1 cellular context compared by ENCODE assay signal in genomic region chr1:202857136-202857610, GRCh38.
A peak's percentile ranks its signal among the peaks of the same experiment; 100 is the strongest.
TF ChIP-seq lines count a peak whose summit lies in the region.

No MANE protein-coding gene starts in this region.

TF ChIP-seq in HepG2, 621 proteins besides CTCF, POLR2A, EP300 and RAD21 (continued from another document and continues in another):
- no peak for TF ChIP-seq ZBTB40 (IDR thresholded peaks at IDR 0.05)
- no peak for TF ChIP-seq ZBTB40 (CRISPR knock-in tag; IDR thresholded peaks at IDR 0.05)
- no peak for TF ChIP-seq JARID2 (CRISPR knock-in tag; IDR thresholded peaks at IDR 0.05; ENCODE audit: insufficient replicate concordance)
- TF ChIP-seq ZEB1 (IDR thresholded peaks at IDR 0.05; ENCODE audit: insufficient replicate concordance, low read depth) = no peak
- no peak for TF ChIP-seq ZNF20 (CRISPR knock-in tag; IDR thresholded peaks at IDR 0.05)
- no peak for TF ChIP-seq ZNF296 (CRISPR knock-in tag; conservative IDR thresholded peaks at IDR 0.05)
- no peak for TF ChIP-seq FIP1L1 (IDR thresholded peaks at IDR 0.05; ENCODE audit: borderline replicate concordance, insufficient read depth, low read depth, low read length)
- TF ChIP-seq SRY (CRISPR knock-in tag; IDR thresholded peaks at IDR 0.05) = no peak
- TF ChIP-seq LBX2 (CRISPR knock-in tag; IDR thresholded peaks at IDR 0.05; ENCODE audit: borderline replicate concordance) = no peak
- TF ChIP-seq SOX6 (IDR thresholded peaks at IDR 0.05) = no peak
- TF ChIP-seq SOX6 (CRISPR knock-in tag; IDR thresholded peaks at IDR 0.05) = no peak
- TF ChIP-seq, protein P1, sequence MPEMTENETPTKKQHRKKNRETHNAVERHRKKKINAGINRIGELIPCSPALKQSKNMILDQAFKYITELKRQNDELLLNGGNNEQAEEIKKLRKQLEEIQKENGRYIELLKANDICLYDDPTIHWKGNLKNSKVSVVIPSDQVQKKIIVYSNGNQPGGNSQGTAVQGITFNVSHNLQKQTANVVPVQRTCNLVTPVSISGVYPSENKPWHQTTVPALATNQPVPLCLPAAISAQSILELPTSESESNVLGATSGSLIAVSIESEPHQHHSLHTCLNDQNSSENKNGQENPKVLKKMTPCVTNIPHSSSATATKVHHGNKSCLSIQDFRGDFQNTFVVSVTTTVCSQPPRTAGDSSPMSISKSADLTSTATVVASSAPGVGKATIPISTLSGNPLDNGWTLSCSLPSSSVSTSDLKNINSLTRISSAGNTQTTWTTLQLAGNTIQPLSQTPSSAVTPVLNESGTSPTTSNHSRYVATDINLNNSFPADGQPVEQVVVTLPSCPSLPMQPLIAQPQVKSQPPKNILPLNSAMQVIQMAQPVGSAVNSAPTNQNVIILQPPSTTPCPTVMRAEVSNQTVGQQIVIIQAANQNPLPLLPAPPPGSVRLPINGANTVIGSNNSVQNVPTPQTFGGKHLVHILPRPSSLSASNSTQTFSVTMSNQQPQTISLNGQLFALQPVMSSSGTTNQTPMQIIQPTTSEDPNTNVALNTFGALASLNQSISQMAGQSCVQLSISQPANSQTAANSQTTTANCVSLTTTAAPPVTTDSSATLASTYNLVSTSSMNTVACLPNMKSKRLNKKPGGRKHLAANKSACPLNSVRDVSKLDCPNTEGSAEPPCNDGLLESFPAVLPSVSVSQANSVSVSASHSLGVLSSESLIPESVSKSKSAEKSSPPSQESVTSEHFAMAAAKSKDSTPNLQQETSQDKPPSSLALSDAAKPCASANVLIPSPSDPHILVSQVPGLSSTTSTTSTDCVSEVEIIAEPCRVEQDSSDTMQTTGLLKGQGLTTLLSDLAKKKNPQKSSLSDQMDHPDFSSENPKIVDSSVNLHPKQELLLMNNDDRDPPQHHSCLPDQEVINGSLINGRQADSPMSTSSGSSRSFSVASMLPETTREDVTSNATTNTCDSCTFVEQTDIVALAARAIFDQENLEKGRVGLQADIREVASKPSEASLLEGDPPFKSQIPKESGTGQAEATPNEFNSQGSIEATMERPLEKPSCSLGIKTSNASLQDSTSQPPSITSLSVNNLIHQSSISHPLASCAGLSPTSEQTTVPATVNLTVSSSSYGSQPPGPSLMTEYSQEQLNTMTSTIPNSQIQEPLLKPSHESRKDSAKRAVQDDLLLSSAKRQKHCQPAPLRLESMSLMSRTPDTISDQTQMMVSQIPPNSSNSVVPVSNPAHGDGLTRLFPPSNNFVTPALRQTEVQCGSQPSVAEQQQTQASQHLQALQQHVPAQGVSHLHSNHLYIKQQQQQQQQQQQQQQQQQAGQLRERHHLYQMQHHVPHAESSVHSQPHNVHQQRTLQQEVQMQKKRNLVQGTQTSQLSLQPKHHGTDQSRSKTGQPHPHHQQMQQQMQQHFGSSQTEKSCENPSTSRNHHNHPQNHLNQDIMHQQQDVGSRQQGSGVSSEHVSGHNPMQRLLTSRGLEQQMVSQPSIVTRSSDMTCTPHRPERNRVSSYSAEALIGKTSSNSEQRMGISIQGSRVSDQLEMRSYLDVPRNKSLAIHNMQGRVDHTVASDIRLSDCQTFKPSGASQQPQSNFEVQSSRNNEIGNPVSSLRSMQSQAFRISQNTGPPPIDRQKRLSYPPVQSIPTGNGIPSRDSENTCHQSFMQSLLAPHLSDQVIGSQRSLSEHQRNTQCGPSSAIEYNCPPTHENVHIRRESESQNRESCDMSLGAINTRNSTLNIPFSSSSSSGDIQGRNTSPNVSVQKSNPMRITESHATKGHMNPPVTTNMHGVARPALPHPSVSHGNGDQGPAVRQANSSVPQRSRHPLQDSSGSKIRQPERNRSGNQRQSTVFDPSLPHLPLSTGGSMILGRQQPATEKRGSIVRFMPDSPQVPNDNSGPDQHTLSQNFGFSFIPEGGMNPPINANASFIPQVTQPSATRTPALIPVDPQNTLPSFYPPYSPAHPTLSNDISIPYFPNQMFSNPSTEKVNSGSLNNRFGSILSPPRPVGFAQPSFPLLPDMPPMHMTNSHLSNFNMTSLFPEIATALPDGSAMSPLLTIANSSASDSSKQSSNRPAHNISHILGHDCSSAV (CRISPR knock-in tag; IDR thresholded peaks at IDR 0.05; ENCODE audit: borderline replicate concordance) = no peak
- no peak for TF ChIP-seq SAFB2 (CRISPR knock-in tag; IDR thresholded peaks at IDR 0.05; ENCODE audit: borderline replicate concordance, low read depth)
- no peak for TF ChIP-seq HIVEP1 (CRISPR knock-in tag; IDR thresholded peaks at IDR 0.05)
- TF ChIP-seq ARID3A (IDR thresholded peaks at IDR 0.05; ENCODE audit: low read depth, low read length) = no peak
- no peak for TF ChIP-seq NFKBIZ (CRISPR knock-in tag; IDR thresholded peaks at IDR 0.05)
- no peak for TF ChIP-seq ZNF180 (CRISPR knock-in tag; IDR thresholded peaks at IDR 0.05; ENCODE audit: borderline replicate concordance, low read depth)
- TF ChIP-seq ZNF331 (CRISPR knock-in tag; IDR thresholded peaks at IDR 0.05) = peak; percentile 79; the same call in 1 of the 2 replicates
- TF ChIP-seq ZBTB10 (CRISPR knock-in tag; IDR thresholded peaks at IDR 0.05; ENCODE audit: borderline replicate concordance) = no peak
- TF ChIP-seq HNRNPK (IDR thresholded peaks at IDR 0.05; ENCODE audit: low read depth, low read length, poor library complexity, severe bottlenecking) = no peak
- TF ChIP-seq DMAP1 (CRISPR knock-in tag; IDR thresholded peaks at IDR 0.05) = no peak
- TF ChIP-seq RNF2 (conservative IDR thresholded peaks at IDR 0.05; ENCODE audit: low read depth) = no peak
- TF ChIP-seq RNF219 (CRISPR knock-in tag; IDR thresholded peaks at IDR 0.05) = no peak
- TF ChIP-seq HMG20A (CRISPR knock-in tag; IDR thresholded peaks at IDR 0.05; ENCODE audit: borderline replicate concordance) = no peak
- TF ChIP-seq EED (CRISPR knock-in tag; IDR thresholded peaks at IDR 0.05) = no peak
- TF ChIP-seq, protein P2, sequence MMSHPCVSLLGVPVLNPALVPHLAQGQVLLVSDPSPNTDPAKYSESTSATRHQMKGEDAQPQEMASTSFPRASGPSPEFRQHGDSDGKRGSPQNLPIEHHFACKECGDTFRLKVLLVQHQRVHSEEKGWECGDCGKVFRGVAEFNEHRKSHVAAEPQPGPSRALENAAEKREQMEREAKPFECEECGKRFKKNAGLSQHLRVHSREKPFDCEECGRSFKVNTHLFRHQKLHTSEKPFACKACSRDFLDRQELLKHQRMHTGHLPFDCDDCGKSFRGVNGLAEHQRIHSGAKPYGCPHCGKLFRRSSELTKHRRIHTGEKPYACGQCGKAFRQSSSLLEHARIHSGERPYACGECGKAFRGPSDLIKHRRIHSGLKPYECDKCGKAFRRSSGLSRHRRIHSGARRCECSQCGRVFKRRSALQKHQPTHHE (CRISPR knock-in tag; IDR thresholded peaks at IDR 0.05; ENCODE audit: borderline replicate concordance) = no peak
- no peak for TF ChIP-seq DPF2 (CRISPR knock-in tag; IDR thresholded peaks at IDR 0.05; ENCODE audit: borderline replicate concordance, low read depth)
- TF ChIP-seq ZSCAN25 (CRISPR knock-in tag; IDR thresholded peaks at IDR 0.05) = no peak
